Comparison of ENCODE assay signal across 10 cellular contexts in the genomic region with DNA sequence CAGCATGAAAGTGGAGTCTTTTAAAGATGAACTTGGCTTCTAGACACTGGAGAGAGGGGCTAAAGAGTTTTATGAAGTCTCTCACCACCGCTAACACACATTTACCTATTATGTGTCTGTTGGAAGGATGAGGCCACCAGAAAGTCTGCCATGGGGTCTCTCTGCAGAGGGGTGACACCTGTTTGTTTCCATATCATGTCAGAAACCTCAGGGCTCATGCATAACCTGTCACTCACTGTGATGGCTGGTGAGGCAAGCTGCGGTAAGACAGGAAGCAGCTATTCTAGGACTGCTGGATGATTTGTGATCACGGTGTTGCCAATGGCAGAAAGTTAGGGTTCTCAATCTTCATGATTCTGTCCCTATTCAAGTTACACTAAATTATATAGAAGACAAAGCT.
A peak's percentile ranks its signal among the peaks of the same experiment; 100 is the strongest.
DNase-seq lines count a peak whose midpoint lies in the region; ATAC-seq, FAIRE-seq and TF ChIP-seq lines count a peak whose summit lies in the region.
"Had no signal": no experiment of that assay in that cellular context is flagged by ENCODE, and none has a peak within 500 bp of the region (broad histone marks: within the 10 kb centered on the region; RNA-seq: fewer than 3 reads in every experiment).

No MANE protein-coding gene starts in this region.

- peak; percentile 67 for TF ChIP-seq POLR2A in GM12892 (IDR thresholded peaks at IDR 0.05; ENCODE audit: low read depth, low read length)

- peak overlapping the region; percentile 43 for H3K4me3 Mint-ChIP-seq in activated CD8-positive, alpha-beta T cell treated with anti-CD3 and anti-CD28 coated beads, Interleukin-2, amount 10 ng/mL, durations not matched to agents 7 days and 5 days
- no peak overlapping the region for H3K4me3 Mint-ChIP-seq in activated T-helper 17 cell treated with anti-CD3 and anti-CD28 coated beads, Interleukin-2, amount 50 U/mL, for 72 hours

- ATAC-seq in GM19395 (IDR thresholded peaks at IDR 0.05; ENCODE audit: unreplicated experiment) (peak; percentile 52), HG03103 (IDR thresholded peaks at IDR 0.05; ENCODE audit: low read depth, unreplicated experiment) (peak; percentile 40)
- peak; percentile 70 for ATAC-seq in activated CD8-positive, alpha-beta T cell treated with anti-CD3 and anti-CD28 coated beads, Interleukin-2, amount 10 ng/mL, durations not matched to agents 7 days and 5 days
- ATAC-seq in activated T-helper 17 cell treated with anti-CD3 and anti-CD28 coated beads, Interleukin-2, amount 50 U/mL, for 72 hours (replicated peaks) = no peak

- POLR2A ChIA-PET in activated CD8-positive, alpha-beta T cell treated with anti-CD3 and anti-CD28 coated beads, Interleukin-2, amount 10 ng/mL, durations not matched to agents 7 days and 5 days (lab: Charles Lee) = interaction anchor here (1.0 to 1.7 kb wide), 3 partner anchors 37 to 88 kb away, joined by 3 to 4 read pairs (median 3); no protein-coding TSS in a partner anchor

- H3K9me3 Mint-ChIP-seq in activated CD8-positive, alpha-beta T cell treated with anti-CD3 and anti-CD28 coated beads, Interleukin-2, amount 10 ng/mL, durations not matched to agents 7 days and 5 days (ENCODE audit: insufficient read depth) = no peaks in the 10 kb centered on the region
- no peaks in the 10 kb centered on the region for H3K9me3 Mint-ChIP-seq in activated T-helper 17 cell treated with anti-CD3 and anti-CD28 coated beads, Interleukin-2, amount 50 U/mL, for 72 hours

- DNase-seq in GM12892 (ENCODE audit: insufficient read length) (peak; percentile 38), HCEC 1CT (no peak), NCI-H1105 treated with DMSO at 0.1 percent for 48 hours (lab: John Stamatoyannopoulos, UW) (no peak), NCI-H2196 treated with DMSO at 0.1 percent for 48 hours (lab: John Stamatoyannopoulos, UW; ENCODE audit: unreplicated experiment) (no peak)
- DNase-seq in activated CD8-positive, alpha-beta T cell treated with anti-CD3 and anti-CD28 coated beads, Interleukin-2, amount 10 ng/mL, durations not matched to agents 7 days and 5 days = peak; percentile 69
- DNase-seq: activated CD4-positive, alpha-beta T cell treated with anti-CD3 and anti-CD28 coated beads, Interleukin-2, amount 50 U/mL, for 4 hours; pancreas had no signal

- H3K36me3 Mint-ChIP-seq in activated CD8-positive, alpha-beta T cell treated with anti-CD3 and anti-CD28 coated beads, Interleukin-2, amount 10 ng/mL, durations not matched to agents 7 days and 5 days (ENCODE audit: low read depth) = peaks cover 10% of the 10 kb centered on the region
- H3K36me3 Mint-ChIP-seq in activated T-helper 17 cell treated with anti-CD3 and anti-CD28 coated beads, Interleukin-2, amount 50 U/mL, for 72 hours (ENCODE audit: low read depth) = no peaks in the 10 kb centered on the region

- CTCF ChIA-PET in activated CD8-positive, alpha-beta T cell treated with anti-CD3 and anti-CD28 coated beads, Interleukin-2, amount 10 ng/mL, durations not matched to agents 7 days and 5 days (lab: Charles Lee) = interaction anchor here (0.9 to 5.7 kb wide), 10 partner anchors 8 to 298 kb away, joined by 3 to 28 read pairs (median 3); no protein-coding TSS in a partner anchor

- no peaks in the 10 kb centered on the region for H3K27me3 Mint-ChIP-seq in activated CD8-positive, alpha-beta T cell treated with anti-CD3 and anti-CD28 coated beads, Interleukin-2, amount 10 ng/mL, durations not matched to agents 7 days and 5 days (ENCODE audit: low read depth)
- H3K27me3 Mint-ChIP-seq in activated T-helper 17 cell treated with anti-CD3 and anti-CD28 coated beads, Interleukin-2, amount 50 U/mL, for 72 hours = no peaks in the 10 kb centered on the region

- peaks cover 41% of the 10 kb centered on the region for H3K4me1 Mint-ChIP-seq in activated CD8-positive, alpha-beta T cell treated with anti-CD3 and anti-CD28 coated beads, Interleukin-2, amount 10 ng/mL, durations not matched to agents 7 days and 5 days (ENCODE audit: low read depth)
- peaks cover 4% of the 10 kb centered on the region for H3K4me1 Mint-ChIP-seq in activated T-helper 17 cell treated with anti-CD3 and anti-CD28 coated beads, Interleukin-2, amount 50 U/mL, for 72 hours

- H3K27ac Mint-ChIP-seq in activated CD8-positive, alpha-beta T cell treated with anti-CD3 and anti-CD28 coated beads, Interleukin-2, amount 10 ng/mL, durations not matched to agents 7 days and 5 days = peak overlapping the region; percentile 98
- H3K27ac Mint-ChIP-seq in activated T-helper 17 cell treated with anti-CD3 and anti-CD28 coated beads, Interleukin-2, amount 50 U/mL, for 72 hours = no peak overlapping the region

- peak; percentile 96 for FAIRE-seq in GM12892 (lab: Jason Lieb, UNC)
- FAIRE-seq: pancreas had no signal

Comparison
In these comparisons a context has a peak if more than half of its experiments do, and no peak if none do; other contexts are left out.
1. DNase-seq: peak in GM12892 (single experiment) and activated CD8-positive, alpha-beta T cell treated with anti-CD3 and anti-CD28 coated beads, Interleukin-2, amount 10 ng/mL, durations not matched to agents 7 days and 5 days (single experiment); none in HCEC 1CT (single experiment), NCI-H1105 treated with DMSO at 0.1 percent for 48 hours (single experiment) and NCI-H2196 treated with DMSO at 0.1 percent for 48 hours (single experiment).